ENCODE assay signal across 19 cellular contexts in genomic region chr11:92929168-92930053, GRCh38. TPM values are rescaled to one million over a fixed set of nuclear protein-coding genes. Genes with fewer than 3 reads are reported as not detected.
DNase-seq lines count a peak whose midpoint lies in the region; ATAC-seq and TF ChIP-seq lines count a peak whose summit lies in the region.
"Had no signal": no experiment of that assay in that cellular context is flagged by ENCODE, and none has a peak within 500 bp of the region (broad histone marks: within the 10 kb centered on the region; RNA-seq: fewer than 3 reads in every experiment).

No MANE protein-coding gene starts in this region.

- H3K36me3 Mint-ChIP-seq in HFFc6 (ENCODE audit: low read depth) = no peaks in the 10 kb centered on the region
- H3K36me3 Mint-ChIP-seq in activated naive CD4-positive, alpha-beta T cell treated with anti-CD3 and anti-CD28 coated beads for 36 hours (ENCODE audit: low read depth) = peaks cover 1% of the 10 kb centered on the region

- peak overlapping the region; percentile 3; the same call in 1 of the 2 replicates for H3K4me3 Mint-ChIP-seq in HFFc6
- H3K4me3 Mint-ChIP-seq in activated naive CD4-positive, alpha-beta T cell treated with anti-CD3 and anti-CD28 coated beads for 36 hours = no peak overlapping the region

- H3K9me3 Mint-ChIP-seq in HFFc6 = peaks cover 13% of the 10 kb centered on the region
- peaks cover 6% of the 10 kb centered on the region for H3K9me3 Mint-ChIP-seq in activated naive CD4-positive, alpha-beta T cell treated with anti-CD3 and anti-CD28 coated beads for 36 hours

- CTCF ChIA-PET in activated naive CD4-positive, alpha-beta T cell treated with anti-CD3 and anti-CD28 coated beads for 36 hours (lab: Charles Lee) = no interaction called here

- DNase-seq in Daoy (ENCODE audit: low read depth) (peak; percentile 5), HFFc6 (peak; percentile 69), RWPE2 (ENCODE audit: low spot score) (no peak), iris pigment epithelial cell (ENCODE audit: low read depth) (peak; percentile 34), NCI-H2029 (lab: John Stamatoyannopoulos, UW) (no peak)
- DNase-seq in activated naive CD4-positive, alpha-beta T cell treated with anti-CD3 and anti-CD28 coated beads for 36 hours = no peak
- DNase-seq: DMS 273 treated with DMSO at 0.1 percent for 48 hours, NCI-H1417, NCI-H1930, NCI-H2171, NCI-H446 treated with DMSO at 0.1 percent for 48 hours, OCI-M1, RPMI8226 had no signal

- no peak overlapping the region for H3K27ac ChIP-seq in RWPE2 (ENCODE audit: poor library complexity, severe bottlenecking)
- H3K27ac ChIP-seq: C4-2B, SJSA1 had no signal

- H3K9me3 ChIP-seq in RWPE2 (ENCODE audit: severe bottlenecking) = no peaks in the 10 kb centered on the region
- H3K9me3 ChIP-seq: SJSA1 had no signal

- ATAC-seq in RWPE2 (ENCODE audit: low read depth) = peak; percentile 38; the same call in 2 of the 3 replicates
- no peak for ATAC-seq in GM21576 (IDR thresholded peaks at IDR 0.05; ENCODE audit: unreplicated experiment)
- ATAC-seq in HG02973 (IDR thresholded peaks at IDR 0.05; ENCODE audit: unreplicated experiment) = no peak
- ATAC-seq: HCT116 had no signal

- intact Hi-C loops in activated naive CD4-positive, alpha-beta T cell treated with anti-CD3 and anti-CD28 coated beads for 36 hours (cut with micrococcal nuclease) = no loop called here

- no peaks in the 10 kb centered on the region for H3K27me3 ChIP-seq in RWPE2 (ENCODE audit: insufficient read depth, poor library complexity, severe bottlenecking)
- H3K27me3 ChIP-seq: SJSA1 had no signal

- peaks cover 9% of the 10 kb centered on the region for H3K27me3 Mint-ChIP-seq in HFFc6 (ENCODE audit: insufficient read depth)
- H3K27me3 Mint-ChIP-seq in activated naive CD4-positive, alpha-beta T cell treated with anti-CD3 and anti-CD28 coated beads for 36 hours (ENCODE audit: low read depth) = peaks cover 2% of the 10 kb centered on the region

- TF ChIP-seq CTCF in HFFc6 (IDR thresholded peaks at IDR 0.05) (no peak), RWPE2 (IDR thresholded peaks at IDR 0.05; ENCODE audit: poor library complexity, severe bottlenecking) (no peak)

- H3K27ac Mint-ChIP-seq in HFFc6 = peak overlapping the region; percentile 41
- no peak overlapping the region for H3K27ac Mint-ChIP-seq in activated naive CD4-positive, alpha-beta T cell treated with anti-CD3 and anti-CD28 coated beads for 36 hours

- no peaks in the 10 kb centered on the region for H3K4me1 ChIP-seq in RWPE2 (ENCODE audit: insufficient read depth, poor library complexity, severe bottlenecking)
- H3K4me1 ChIP-seq: SJSA1 had no signal

- H3K4me3 ChIP-seq in RWPE2 (ENCODE audit: severe bottlenecking) = no peak overlapping the region
- H3K4me3 ChIP-seq: SJSA1 had no signal

- peaks cover 19% of the 10 kb centered on the region for H3K4me1 Mint-ChIP-seq in HFFc6 (ENCODE audit: low read depth)
- no peaks in the 10 kb centered on the region for H3K4me1 Mint-ChIP-seq in activated naive CD4-positive, alpha-beta T cell treated with anti-CD3 and anti-CD28 coated beads for 36 hours (ENCODE audit: low read depth)

- H3K36me3 ChIP-seq in RWPE2 (ENCODE audit: low read depth) = no peaks in the 10 kb centered on the region
- H3K36me3 ChIP-seq: SJSA1 had no signal

RNA-seq across cellular contexts. Expression of gene MTNR1B, which starts 40.0 kb away (rescaled TPM):
- total RNA-seq in Daoy (2014; rRNA removed; shearing (Covaris generic)) = not detected in 2 replicates
- total RNA-seq in HFFc6 (2021; fragmentation: NEBNext Ultra II Directional; extraction: Animal tissue kit (Norgen Biotek cat#: 25700)) = not detected
- not detected for total RNA-seq in activated naive CD4-positive, alpha-beta T cell treated with anti-CD3 and anti-CD28 coated beads for 36 hours
- total RNA-seq: HT-29, SJSA1 had no signal

Comparison
In these comparisons a context has a peak if more than half of its experiments do, and no peak if none do; other contexts are left out.
1. DNase-seq: peak in Daoy (single experiment), HFFc6 (single experiment) and iris pigment epithelial cell (single experiment); none in RWPE2 (single experiment), activated naive CD4-positive, alpha-beta T cell treated with anti-CD3 and anti-CD28 coated beads for 36 hours (single experiment) and NCI-H2029 (single experiment).